In genomic region chr15:83208357-83208661, GRCh38 we compare ENCODE assay signal across 2 cellular contexts.
TF ChIP-seq lines count a peak whose summit lies in the region.

No MANE protein-coding gene starts in this region.

TF ChIP-seq in GM12878, 131 proteins besides CTCF, POLR2A, EP300 and RAD21:
- TF ChIP-seq NFXL1 (IDR thresholded peaks at IDR 0.05; ENCODE audit: borderline replicate concordance) (no peak), JUND (IDR thresholded peaks at IDR 0.05; ENCODE audit: low read depth, low read length) (no peak), KLF5 (IDR thresholded peaks at IDR 0.05; ENCODE audit: partially characterized antibody) (no peak), ZNF384 (IDR thresholded peaks at IDR 0.05; ENCODE audit: borderline replicate concordance, low read depth, low read length) (no peak), SMAD1 (IDR thresholded peaks at IDR 0.05; ENCODE audit: low read depth, partially characterized antibody) (no peak), NBN (IDR thresholded peaks at IDR 0.05) (no peak), RUNX3 (IDR thresholded peaks at IDR 0.05; ENCODE audit: low read length) (no peak), RELB (IDR thresholded peaks at IDR 0.05; ENCODE audit: low read depth) (no peak), RELA (IDR thresholded peaks at IDR 0.05; ENCODE audit: borderline replicate concordance, partially characterized antibody) (no peak), USF2 (IDR thresholded peaks at IDR 0.05; ENCODE audit: borderline replicate concordance, low read depth, low read length) (no peak), CREM (IDR thresholded peaks at IDR 0.05; ENCODE audit: low read depth) (no peak)

TF ChIP-seq in HepG2, 621 proteins besides CTCF, POLR2A, EP300 and RAD21:
- no peak for TF ChIP-seq RELA (CRISPR knock-in tag; IDR thresholded peaks at IDR 0.05)
- peak; percentile 14; the same call in 1 of the 2 replicates for TF ChIP-seq HNF4A (CRISPR knock-in tag; IDR thresholded peaks at IDR 0.05)
TF ChIP-seq in HepG2: peak in this region for 1.
